ENCODE assay signal across 1 cellular context in genomic region chr7:139807009-139807408, GRCh38.
TF ChIP-seq lines count a peak whose summit lies in the region.

No MANE protein-coding gene starts in this region.

TF ChIP-seq in IMR-90, 13 proteins besides CTCF, POLR2A, EP300 and RAD21 (continued from another document):
- TF ChIP-seq RFX5 (IDR thresholded peaks at IDR 0.05; ENCODE audit: low read depth, low read length), result no peak
- TF ChIP-seq BHLHE40 (IDR thresholded peaks at IDR 0.05; ENCODE audit: low read depth, low read length), result no peak
- no peak for TF ChIP-seq RCOR1 (IDR thresholded peaks at IDR 0.05; ENCODE audit: insufficient replicate concordance, low read length)
